ENCODE assay signal across 8 cellular contexts in genomic region chr17:30921544-30922196, GRCh38. TPM values are rescaled to one million over a fixed set of nuclear protein-coding genes. Genes with fewer than 3 reads are reported as not detected.
DNase-seq lines count a peak whose midpoint lies in the region; ATAC-seq and TF ChIP-seq lines count a peak whose summit lies in the region.

Gene ADAP2 (plus strand): TSS chr17:30921945. CDS start chr17:30922015, 70 bp downstream.

- H3K4me1 ChIP-seq in esophagus muscularis mucosa (peaks cover 10 to 19% (median 18%) of the 10 kb centered on the region in 4 donors), mucosa of stomach (ENCODE audit: control insufficient read depth, insufficient read depth, low read length) (peaks cover 8% of the 10 kb centered on the region), uterus (peaks cover 0 to 12% of the 10 kb centered on the region in 2 donors)

- H3K9me3 Mint-ChIP-seq in T-cell: no peaks in the 10 kb centered on the region

- POLR2A ChIA-PET in T-cell (lab: Charles Lee): no interaction called here

- no peak for TF ChIP-seq EP300 in esophagus muscularis mucosa (IDR thresholded peaks at IDR 0.05)

- peak in 1 of 4 experiments; percentile 16 for ATAC-seq in T-cell (replicated peaks in 1 of 4)
- ATAC-seq in HG02884 (IDR thresholded peaks at IDR 0.05; ENCODE audit: unreplicated experiment): no peak

- H3K36me3 Mint-ChIP-seq in T-cell: no peaks in the 10 kb centered on the region

- no peak within 1 kb of the TSS for H3K27ac Mint-ChIP-seq in T-cell

- peaks cover 42 to 51% of the 10 kb centered on the region in 2 donors for H3K27me3 Mint-ChIP-seq in T-cell

- CTCF ChIA-PET in T-cell (lab: Charles Lee): no interaction called here

- no peaks in the 10 kb centered on the region for H3K9me3 ChIP-seq in esophagus muscularis mucosa
- H3K9me3 ChIP-seq in mucosa of stomach (ENCODE audit: control insufficient read depth, low read length): no peaks in the 10 kb centered on the region
- H3K9me3 ChIP-seq in uterus: no peaks in the 10 kb centered on the region

- H3K27ac ChIP-seq in esophagus muscularis mucosa (replicated peaks in 1 of 4): peak within 1 kb of the TSS; percentile 18 to 66 (median 65)
- peak within 1 kb of the TSS in 1 of 2 donors; percentile 21 for H3K27ac ChIP-seq in uterus

- 29% methylated on average over 6 of the region's 60 CpGs for WGBS in esophagus muscularis mucosa

- TF ChIP-seq POLR2A in esophagus muscularis mucosa (IDR thresholded peaks at IDR 0.05; ENCODE audit: low read depth) (no peak), uterus (IDR thresholded peaks at IDR 0.05) (no peak)

- H3K27me3 ChIP-seq in H7 (ENCODE audit: control insufficient read depth, insufficient read depth, low read length): peaks cover 41% of the 10 kb centered on the region
- H3K27me3 ChIP-seq in esophagus muscularis mucosa: peaks cover 9 to 50% (median 18%) of the 10 kb centered on the region in 4 donors
- H3K27me3 ChIP-seq in mucosa of stomach (ENCODE audit: control insufficient read depth, insufficient read depth, low read length): peaks cover 41% of the 10 kb centered on the region
- peaks cover 0 to 13% of the 10 kb centered on the region in 2 donors for H3K27me3 ChIP-seq in uterus

- H3K4me3 ChIP-seq in H7 (ENCODE audit: insufficient read depth, low read depth, low read length) (peak within 1 kb of the TSS; percentile 34), esophagus muscularis mucosa (peak within 1 kb of the TSS; percentile 55 to 73 (median 60)), mucosa of stomach (ENCODE audit: low read length) (peak within 1 kb of the TSS; percentile 15), uterus (peak within 1 kb of the TSS; percentile 12 to 29)

- peak; percentile 54 for DNase-seq in AG20443 (ENCODE audit: low spot score)
- peak; percentile 91 for DNase-seq in H7
- peak in 1 of 34 experiments; percentile 8 for DNase-seq in T-cell
- no peak for DNase-seq in esophagus muscularis mucosa (ENCODE audit: extremely low spot score)
- peak in 1 of 2 donors; percentile 24 for DNase-seq in uterus
- no peak for DNase-seq in SKM-1 (lab: John Stamatoyannopoulos, UW; ENCODE audit: unreplicated experiment)

- no peak for TF ChIP-seq CTCF in esophagus muscularis mucosa (IDR thresholded peaks at IDR 0.05)
- no peak for TF ChIP-seq CTCF in uterus (IDR thresholded peaks at IDR 0.05)

- intact Hi-C loops in esophagus muscularis mucosa (cut with DNase I): no loop called here
- intact Hi-C loops in uterus (cut with DNase I; ENCODE audit: low total_unique reads): no loop called here

- peaks cover 6 to 14% (median 7%) of the 10 kb centered on the region in 3 donors for H3K4me1 Mint-ChIP-seq in T-cell

- H3K9ac ChIP-seq in mucosa of stomach (ENCODE audit: low read length): peak within 1 kb of the TSS; percentile 53

- H3K36me3 ChIP-seq in H7 (replicated peaks; ENCODE audit: control insufficient read depth, insufficient read depth, low read length): no peaks in the 10 kb centered on the region
- H3K36me3 ChIP-seq in esophagus muscularis mucosa: no peaks in the 10 kb centered on the region
- no peaks in the 10 kb centered on the region for H3K36me3 ChIP-seq in mucosa of stomach (ENCODE audit: control insufficient read depth, insufficient read depth, low read length)
- H3K36me3 ChIP-seq in uterus: no peaks in the 10 kb centered on the region

- H3K4me3 Mint-ChIP-seq in T-cell: peak within 1 kb of the TSS; percentile 58 to 83 (median 70)

RNA-seq across cellular contexts. Expression of gene ADAP2, which starts in this region (rescaled TPM):
- 0.96 and 1.3 TPM in 2 replicates for total RNA-seq in H7 (2014; rRNA removed; shearing (Covaris generic))
- 1 to 10 TPM; 1.7 to 4.9 (median 2.1) TPM for total RNA-seq in T-cell
- 10 to 100 TPM; 10.5 to 19.1 (median 14.7) TPM for total RNA-seq in esophagus muscularis mucosa
- total RNA-seq in uterus: 10 to 100 TPM in 3 of 4 donors, not detected in 1; 10.3 to 17.6 (median 10.9) TPM

Comparison
In these comparisons a context has a peak if more than half of its experiments do, and no peak if none do; other contexts are left out.
1. DNase-seq: peak in AG20443 (single experiment) and H7 (single experiment); none in esophagus muscularis mucosa (single experiment) and SKM-1 (single experiment).
2. Peak in every context shown above with its lines, with median percentiles within 50 percentile points of each other: H3K4me3 ChIP-seq.